ENCODE assay signal across 8 cellular contexts in genomic region chr19:46850228-46851203, GRCh38. TPM values are rescaled to one million over a fixed set of nuclear protein-coding genes. Genes with fewer than 3 reads are reported as not detected.
A peak's percentile ranks its signal among the peaks of the same experiment; 100 is the strongest.
DNase-seq lines count a peak whose midpoint lies in the region; ATAC-seq, FAIRE-seq and TF ChIP-seq lines count a peak whose summit lies in the region.

Gene AP2S1, minus strand, starts transcription at chr19:46850846. Its CDS starts 80 bp downstream, at chr19:46850766.

- peak; percentile 96 for FAIRE-seq in pancreas (lab: Jason Lieb, UNC)

- H3K27ac Mint-ChIP-seq in activated naive CD8-positive, alpha-beta T cell treated with anti-CD3 and anti-CD28 coated beads, Interleukin-2, amount 50 U/mL, for 24 hours, result peak within 1 kb of the TSS; percentile 84

- DNase-seq in GM12865 (ENCODE audit: low read depth) (peak; percentile 97), NCI-H1417 treated with DMSO at 0.1 percent for 48 hours (lab: John Stamatoyannopoulos, UW) (peak; percentile 92), SW480 (ENCODE audit: low spot score) (peak; percentile 100), Right ventricle myocardium superior (peak; percentile 94), pancreas (peak; percentile 86 to 96 (median 94)), tibial artery (peak; percentile 98 to 99)
- DNase-seq in activated naive CD8-positive, alpha-beta T cell treated with anti-CD3 and anti-CD28 coated beads, Interleukin-2, amount 50 U/mL, for 24 hours, result peak; percentile 90

- H3K36me3 ChIP-seq in pancreas (no peaks in the 10 kb centered on the region), tibial artery (peaks cover under 1 to 9% (median 5%) of the 10 kb centered on the region in 3 donors)

- H3K4me3 ChIP-seq in GM12865 (ENCODE audit: low read depth, low read length) (peak within 1 kb of the TSS; percentile 79), pancreas (peak within 1 kb of the TSS; percentile 33 to 86 (median 64)), tibial artery (peak within 1 kb of the TSS; percentile 83 to 93)

- peaks cover 19% of the 10 kb centered on the region for H3K4me1 Mint-ChIP-seq in activated naive CD8-positive, alpha-beta T cell treated with anti-CD3 and anti-CD28 coated beads, Interleukin-2, amount 50 U/mL, for 24 hours

- H3K9me3 Mint-ChIP-seq in activated naive CD8-positive, alpha-beta T cell treated with anti-CD3 and anti-CD28 coated beads, Interleukin-2, amount 50 U/mL, for 24 hours, result no peaks in the 10 kb centered on the region

- no peaks in the 10 kb centered on the region for H3K27me3 Mint-ChIP-seq in activated naive CD8-positive, alpha-beta T cell treated with anti-CD3 and anti-CD28 coated beads, Interleukin-2, amount 50 U/mL, for 24 hours

- H3K9me3 ChIP-seq in pancreas, result no peaks in the 10 kb centered on the region
- H3K9me3 ChIP-seq in tibial artery, result no peaks in the 10 kb centered on the region

- H3K27ac ChIP-seq in pancreas (peak within 1 kb of the TSS in 3 of 4 donors; percentile 27 to 68 (median 63)), tibial artery (peak within 1 kb of the TSS; percentile 85 to 97)

- H3K27me3 ChIP-seq in pancreas (no peaks in the 10 kb centered on the region), tibial artery (no peaks in the 10 kb centered on the region)

- H3K36me3 Mint-ChIP-seq in activated naive CD8-positive, alpha-beta T cell treated with anti-CD3 and anti-CD28 coated beads, Interleukin-2, amount 50 U/mL, for 24 hours (ENCODE audit: low read depth), result peaks cover 2% of the 10 kb centered on the region

- WGBS in pancreas, 2 donors, result 0 to 1% methylated on average over 53 of the region's 53 CpGs

- peak within 1 kb of the TSS; percentile 96 for H3K4me3 Mint-ChIP-seq in activated naive CD8-positive, alpha-beta T cell treated with anti-CD3 and anti-CD28 coated beads, Interleukin-2, amount 50 U/mL, for 24 hours

- ATAC-seq in HG02763 (IDR thresholded peaks at IDR 0.05; ENCODE audit: unreplicated experiment), result peak; percentile 95
- ATAC-seq in activated naive CD8-positive, alpha-beta T cell treated with anti-CD3 and anti-CD28 coated beads, Interleukin-2, amount 50 U/mL, for 24 hours, result peak; percentile 99
- ATAC-seq in Right ventricle myocardium superior (ENCODE audit: poor library complexity), result peak; percentile 96
- peak; percentile 94 to 97 (median 96) for ATAC-seq in pancreas

- H3K4me1 ChIP-seq in pancreas (peaks cover 0 to 5% (median 0%) of the 10 kb centered on the region in 3 donors), tibial artery (peaks cover 0 to 25% (median 14%) of the 10 kb centered on the region in 4 donors)

- TF ChIP-seq CTCF in GM12865 (IDR thresholded peaks at IDR 0.05; ENCODE audit: insufficient read depth, low read depth, low read length, missing control alignments) (no peak), pancreas (IDR thresholded peaks at IDR 0.05) (no peak), tibial artery (IDR thresholded peaks at IDR 0.05) (no peak)

- intact Hi-C loops in Right ventricle myocardium superior (cut with DNase I), result no loop called here
- intact Hi-C loops in pancreas (cut with DNase I), result no loop called here
- intact Hi-C loops in tibial artery (cut with DNase I; ENCODE audit: low total_unique reads), result no loop called here

RNA-seq across cellular contexts. Expression of gene AP2S1, which starts in this region (rescaled TPM):
- total RNA-seq in Right ventricle myocardium superior, result 78.0 TPM
- total RNA-seq in pancreas, result 10 to 100 TPM; 34.5 to 50.9 (median 39.3) TPM
- 10 to 100 TPM; 46.4 to 48.2 TPM for polyA plus RNA-seq in pancreas

Comparison
In these comparisons a context has a peak if more than half of its experiments do, and no peak if none do; other contexts are left out.
1. Peak in every context shown above with its lines: DNase-seq, ATAC-seq, H3K4me3 ChIP-seq and H3K27ac ChIP-seq.